ENCODE assay signal across 12 cellular contexts in the genomic region with DNA sequence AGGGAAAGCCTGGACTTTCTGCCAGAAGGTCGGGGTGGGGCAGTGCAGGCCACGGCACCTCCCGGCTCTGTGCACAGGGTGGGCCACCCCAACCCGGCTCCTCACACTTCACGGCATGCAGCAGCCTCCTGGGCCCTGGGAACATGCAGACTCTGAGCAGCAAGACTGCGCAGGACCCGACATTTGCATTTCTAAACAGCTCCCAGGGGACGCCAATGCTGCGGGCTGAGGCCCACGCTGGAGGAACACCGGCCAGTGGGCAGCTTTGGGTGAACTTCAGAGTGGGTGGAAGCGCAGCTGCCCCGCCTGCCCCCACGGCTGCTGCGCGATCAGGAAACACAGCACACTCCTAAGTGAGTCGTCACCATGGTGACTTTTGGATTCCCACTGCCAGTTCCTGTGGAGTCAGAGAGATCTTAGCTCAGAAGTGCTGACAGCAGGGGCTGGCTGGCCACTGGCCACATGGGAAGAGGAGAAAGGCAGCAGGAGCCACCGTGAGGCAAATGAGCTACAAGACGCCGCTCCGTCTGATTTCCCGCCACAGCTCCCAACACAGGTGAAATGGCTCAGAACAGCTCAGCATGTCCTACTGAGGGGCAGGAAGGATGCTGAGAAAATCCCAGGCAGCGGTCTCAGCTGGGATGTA. TPM values are rescaled to one million over a fixed set of nuclear protein-coding genes. Genes with fewer than 3 reads are reported as not detected.
DNase-seq lines count a peak whose midpoint lies in the region; ATAC-seq and TF ChIP-seq lines count a peak whose summit lies in the region.
"Had no signal": no experiment of that assay in that cellular context is flagged by ENCODE, and none has a peak within 500 bp of the region (broad histone marks: within the 10 kb centered on the region; RNA-seq: fewer than 3 reads in every experiment).

No MANE protein-coding gene starts in this region.

- H3K4me2 ChIP-seq in parathyroid adenoma (ENCODE audit: low read length), result peak overlapping the region; percentile 18
- H3K4me2 ChIP-seq: SK-N-SH had no signal

- no peaks in the 10 kb centered on the region for H3K27me3 ChIP-seq in parathyroid adenoma (ENCODE audit: control insufficient read depth, insufficient read depth, low read length)

- H3K27me3 Mint-ChIP-seq in endothelial cell (ENCODE audit: unreplicated experiment), result peaks cover 42% of the 10 kb centered on the region

- no peak overlapping the region for H3K27ac Mint-ChIP-seq in endothelial cell (ENCODE audit: unreplicated experiment)
- H3K27ac Mint-ChIP-seq: stimulated activated effector memory CD8-positive, alpha-beta T cell treated with anti-CD3 and anti-CD28 coated beads, Interleukin-12 subunit alpha, Interleukin-12 subunit beta, amount 100 ng/mL, for 72 hours had no signal

- ATAC-seq in GM21723 (IDR thresholded peaks at IDR 0.05; ENCODE audit: unreplicated experiment), result no peak

- H2AFZ ChIP-seq in parathyroid adenoma, result peak overlapping the region; percentile 53

- H3K4me1 Mint-ChIP-seq in endothelial cell (ENCODE audit: unreplicated experiment), result peaks cover 12% of the 10 kb centered on the region

- no peak overlapping the region for H3K27ac ChIP-seq in parathyroid adenoma

- H3K9me3 Mint-ChIP-seq in endothelial cell (ENCODE audit: unreplicated experiment), result no peaks in the 10 kb centered on the region

- no peak overlapping the region for H3K4me3 ChIP-seq in parathyroid adenoma (ENCODE audit: low read depth, low read length)

- H3K36me3 ChIP-seq in parathyroid adenoma (ENCODE audit: control insufficient read depth, insufficient read depth, low read length), result no peaks in the 10 kb centered on the region

- no peaks in the 10 kb centered on the region for H3K79me2 ChIP-seq in parathyroid adenoma

- TF ChIP-seq CTCF in GM20000 (IDR thresholded peaks at IDR 0.05; ENCODE audit: extremely low read depth, missing control alignments), result no peak
- peak; percentile 7 for TF ChIP-seq CTCF in parathyroid adenoma (IDR thresholded peaks at IDR 0.05)
- no peak for TF ChIP-seq CTCF in endothelial cell (IDR thresholded peaks at IDR 0.05; ENCODE audit: unreplicated experiment)

- no peak overlapping the region for H3K9ac ChIP-seq in parathyroid adenoma
- H3K9ac ChIP-seq: SK-N-SH had no signal

- H3K36me3 Mint-ChIP-seq in endothelial cell (ENCODE audit: low read depth, unreplicated experiment), result peaks cover 21% of the 10 kb centered on the region

- DNase-seq in GM20000 (ENCODE audit: low spot score) (peak; percentile 17), NCI-H345 (lab: John Stamatoyannopoulos, UW) (peak; percentile 46), ecto neural progenitor cell (ENCODE audit: low spot score) (peak; percentile 62), endothelial cell (ENCODE audit: low spot score) (no peak), GM19240 (ENCODE audit: insufficient read length, low spot score) (no peak)
- DNase-seq in activated CD4-positive, alpha-beta T cell treated with anti-CD3 and anti-CD28 coated beads, Interleukin-2, amount 50 U/mL, for 48 hours, result no peak
- DNase-seq: cortex of kidney, MM.1S, SK-N-SH had no signal

- H3K9me3 ChIP-seq in parathyroid adenoma (ENCODE audit: control insufficient read depth, low read length), result no peaks in the 10 kb centered on the region
- H3K9me3 ChIP-seq: SK-N-SH had no signal

- H3K4me1 ChIP-seq in parathyroid adenoma, result peaks cover 9% of the 10 kb centered on the region

- H3K4me3 Mint-ChIP-seq in endothelial cell (ENCODE audit: unreplicated experiment), result no peak overlapping the region
- H3K4me3 Mint-ChIP-seq: stimulated activated effector memory CD8-positive, alpha-beta T cell treated with anti-CD3 and anti-CD28 coated beads, Interleukin-12 subunit alpha, Interleukin-12 subunit beta, amount 100 ng/mL, for 72 hours had no signal

RNA-seq across cellular contexts. Expression of gene RNASET2, which starts 52.1 kb away (rescaled TPM):
- total RNA-seq in endothelial cell (ENCODE audit: unreplicated experiment), result 11.6 TPM

Comparison
In these comparisons a context has a peak if more than half of its experiments do, and no peak if none do; other contexts are left out.
1. DNase-seq: peak in GM20000 (single experiment), NCI-H345 (single experiment) and ecto neural progenitor cell (single experiment); none in endothelial cell (single experiment), activated CD4-positive, alpha-beta T cell treated with anti-CD3 and anti-CD28 coated beads, Interleukin-2, amount 50 U/mL, for 48 hours (0 of 2) and GM19240 (single experiment).